ENCODE assay signal across 1 cellular context in genomic region chr17:76966486-76967181, GRCh38.
TF ChIP-seq lines count a peak whose summit lies in the region.

No MANE protein-coding gene starts in this region.

TF ChIP-seq in WTC11, 78 proteins besides CTCF, POLR2A, EP300 and RAD21:
- peak; percentile 85 for TF ChIP-seq PRDM15 (CRISPR knock-in tag; IDR thresholded peaks at IDR 0.05)
- no peak for TF ChIP-seq GTF2I (CRISPR knock-in tag; conservative IDR thresholded peaks at IDR 0.05)
